Comparison of ENCODE assay signal across 12 cellular contexts in genomic region chr12:94435511-94435927, GRCh38. TPM values are rescaled to one million over a fixed set of nuclear protein-coding genes. Genes with fewer than 3 reads are reported as not detected.
DNase-seq lines count a peak whose midpoint lies in the region; ATAC-seq, FAIRE-seq and TF ChIP-seq lines count a peak whose summit lies in the region.
"Had no signal": no experiment of that assay in that cellular context is flagged by ENCODE, and none has a peak within 500 bp of the region (broad histone marks: within the 10 kb centered on the region; RNA-seq: fewer than 3 reads in every experiment).

No MANE protein-coding gene starts in this region.

- H3K27me3 Mint-ChIP-seq in activated CD4-positive, alpha-beta T cell treated with anti-CD3 and anti-CD28 coated beads, Interleukin-2, amount 10 ng/mL, durations not matched to agents 24 days and 14 days = no peaks in the 10 kb centered on the region
- H3K27me3 Mint-ChIP-seq in activated CD4-positive, alpha-beta memory T cell treated with anti-CD3 and anti-CD28 coated beads for 36 hours = no peaks in the 10 kb centered on the region

- H3K4me1 Mint-ChIP-seq in activated CD4-positive, alpha-beta T cell treated with anti-CD3 and anti-CD28 coated beads, Interleukin-2, amount 10 ng/mL, durations not matched to agents 24 days and 14 days = peaks cover 27% of the 10 kb centered on the region
- peaks cover 15% of the 10 kb centered on the region for H3K4me1 Mint-ChIP-seq in activated CD4-positive, alpha-beta memory T cell treated with anti-CD3 and anti-CD28 coated beads for 36 hours (ENCODE audit: low read depth)

- no peak overlapping the region for H4K91ac ChIP-seq in H1 (replicated peaks; ENCODE audit: insufficient read length, low read length)

- peak overlapping the region; percentile 89 for H3K4me2 ChIP-seq in Loucy (ENCODE audit: low read depth, low read length, poor library complexity, severe bottlenecking)
- H3K4me2 ChIP-seq in H1 (ENCODE audit: insufficient read depth in 1 of 2, low read depth in 2 of 2, low read length in 2 of 2) = no peak overlapping the region
- H3K4me2 ChIP-seq in mammary epithelial cell (ENCODE audit: insufficient read depth, low read depth, low read length) = no peak overlapping the region
- H3K4me2 ChIP-seq: A549 had no signal

- peak; percentile 59 for DNase-seq in activated CD4-positive, alpha-beta T cell treated with anti-CD3 and anti-CD28 coated beads, Interleukin-2, amount 10 ng/mL, durations not matched to agents 24 days and 14 days
- DNase-seq in activated CD4-positive, alpha-beta T cell treated with anti-CD3 and anti-CD28 coated beads for 4 hours = no peak
- DNase-seq in H1 (ENCODE audit: low read depth in 1 of 2, low spot score in 2 of 2) (no peak), sciatic nerve (ENCODE audit: low spot score) (no peak), mammary epithelial cell (no peak)
- DNase-seq in activated CD4-positive, alpha-beta memory T cell treated with anti-CD3 and anti-CD28 coated beads for 36 hours = no peak
- DNase-seq in activated naive CD4-positive, alpha-beta T cell treated with Interleukin-2 at 50 U/mL for 16 hours = no peak
- DNase-seq: kidney glomerular epithelial cell, right lobe of liver had no signal

- H3F3A ChIP-seq in Loucy (ENCODE audit: low read depth) = peaks cover 11% of the 10 kb centered on the region; the same call in 1 of the 2 replicates

- H3K9ac ChIP-seq in Loucy (ENCODE audit: low read depth, low read length, poor library complexity, severe bottlenecking) = peak overlapping the region; percentile 73
- no peak overlapping the region for H3K9ac ChIP-seq in H1 (replicated peaks in 1 of 4; ENCODE audit: extremely low read depth in 1 of 4, low read depth in 3 of 4, low read length in 3 of 4)
- no peak overlapping the region for H3K9ac ChIP-seq in mammary epithelial cell (ENCODE audit: insufficient read depth, low read length)

- peaks cover 14% of the 10 kb centered on the region for H3K9me3 Mint-ChIP-seq in activated CD4-positive, alpha-beta T cell treated with anti-CD3 and anti-CD28 coated beads, Interleukin-2, amount 10 ng/mL, durations not matched to agents 24 days and 14 days
- H3K9me3 Mint-ChIP-seq in activated CD4-positive, alpha-beta memory T cell treated with anti-CD3 and anti-CD28 coated beads for 36 hours = peaks cover 15% of the 10 kb centered on the region

- WGBS in H1 (ENCODE audit: extremely low coverage in 1 of 2, insufficient coverage in 1 of 2, insufficient read length in 1 of 2, insufficient replicate concordance in 2 of 2, low coverage in 1 of 2, low lambda C conversion rate in 2 of 2, missing lambda C conversion rate in 1 of 2), 2 experiments = 79% methylated on average over 5 of the region's 5 CpGs; no CpG with 5 or more reads in 1 of the 2 experiments
- 70% methylated on average over 5 of the region's 5 CpGs for whole genome bisulfite sequencing in mammary epithelial cell (ENCODE audit: low coverage, missing lambda C conversion rate)

- no peak overlapping the region for H2BK15ac ChIP-seq in H1 (ENCODE audit: low read length)

- peak; percentile 22 for ATAC-seq in sciatic nerve
- ATAC-seq: A549, right lobe of liver had no signal

- TF ChIP-seq CTCF in Loucy (conservative IDR thresholded peaks at IDR 0.05; ENCODE audit: low read length) (no peak), H1 (IDR thresholded peaks at IDR 0.05; ENCODE audit: control extremely low read depth in 1 of 3, insufficient read depth in 1 of 3, low read depth in 1 of 3, low read length in 3 of 3) (no peak), mammary epithelial cell (conservative IDR thresholded peaks at IDR 0.05 in 1 of 2, IDR thresholded peaks at IDR 0.05 in 1 of 2; ENCODE audit: extremely low read depth in 1 of 2, insufficient read depth in 1 of 2, low read depth in 1 of 2, low read length in 2 of 2) (no peak)

- H3K36me3 ChIP-seq in Loucy (ENCODE audit: insufficient read depth, low read length) (peaks cover 5% of the 10 kb centered on the region; the same call in 1 of the 2 replicates), H1 (ENCODE audit: control insufficient read depth in 2 of 4, insufficient read depth in 4 of 4, low read length in 3 of 4) (no peaks in the 10 kb centered on the region; a peak in 1 of 8 replicates), mammary epithelial cell (ENCODE audit: insufficient read depth, low read length) (no peaks in the 10 kb centered on the region)
- H3K36me3 ChIP-seq: right lobe of liver had no signal

- FAIRE-seq in H1 (lab: Jason Lieb, UNC) = no peak
- FAIRE-seq: A549, TTC549 had no signal

- no peak overlapping the region for H2BK20ac ChIP-seq in H1 (ENCODE audit: low read length)

- H2BK5ac ChIP-seq in H1 (ENCODE audit: low read depth, low read length) = no peak overlapping the region

- no peaks in the 10 kb centered on the region; the same call in 1 of the 2 replicates for H3K79me1 ChIP-seq in H1 (ENCODE audit: low read depth, low read length)

- CTCF ChIA-PET in H1 (lab: Charles Lee; ENCODE audit: partially characterized antibody) = interaction anchor here (0.6 to 1.8 kb wide), 5 partner anchors 106 to 417 kb away, joined by 3 to 5 read pairs (median 4); no protein-coding TSS in a partner anchor
- CTCF ChIA-PET in activated CD4-positive, alpha-beta memory T cell treated with anti-CD3 and anti-CD28 coated beads for 36 hours (lab: Charles Lee) = no interaction called here
- CTCF ChIA-PET in mammary epithelial cell (lab: Charles Lee; ENCODE audit: low non-redundant PET) = no interaction called here

- H3K4me1 ChIP-seq in Loucy (ENCODE audit: insufficient read depth, low read length, poor library complexity, severe bottlenecking) (peaks cover 27% of the 10 kb centered on the region), H1 (replicated peaks in 1 of 4; ENCODE audit: control insufficient read depth in 3 of 4, insufficient read depth in 4 of 4, low read length in 3 of 4) (peaks cover 0 to 10% (median 4%) of the 10 kb centered on the region in 4 experiments; a peak in 4 of 7 replicates), mammary epithelial cell (ENCODE audit: insufficient read depth, low read length) (no peaks in the 10 kb centered on the region)
- H3K4me1 ChIP-seq: A549 had no signal

- no peak overlapping the region for H3K14ac ChIP-seq in H1 (ENCODE audit: insufficient read length)

- H3K9me2 ChIP-seq in Loucy (replicated peaks; ENCODE audit: low read depth, low read length) = no peaks in the 10 kb centered on the region

- intact Hi-C loops in activated CD4-positive, alpha-beta T cell treated with anti-CD3 and anti-CD28 coated beads, Interleukin-2, amount 10 ng/mL, durations not matched to agents 24 days and 14 days (cut with micrococcal nuclease) = no loop called here
- intact Hi-C loops in sciatic nerve (cut with DNase I) (no loop called here), mammary epithelial cell (cut with micrococcal nuclease) (no loop called here)
- intact Hi-C loops in activated CD4-positive, alpha-beta memory T cell treated with anti-CD3 and anti-CD28 coated beads for 36 hours (cut with micrococcal nuclease) = no loop called here

- H3K27ac ChIP-seq in H1 (ENCODE audit: low read depth, low read length) = no peak overlapping the region
- H3K27ac ChIP-seq in mammary epithelial cell (ENCODE audit: insufficient read depth, low read depth, low read length) = no peak overlapping the region
- H3K27ac ChIP-seq: A549, right lobe of liver had no signal

- H3K9me3 ChIP-seq in Loucy (ENCODE audit: insufficient read depth, low read depth, low read length) (peaks cover 2% of the 10 kb centered on the region; the same call in 1 of the 2 replicates), H1 (ENCODE audit: insufficient read depth in 2 of 2, low read depth in 1 of 2, low read length in 1 of 2) (0 out of 4 replicates have a peak, but pooled peaks cover 0 to 5% of the 10 kb centered on the region in 2 experiments), mammary epithelial cell (replicated peaks; ENCODE audit: insufficient read depth, low read length) (no peaks in the 10 kb centered on the region)
- H3K9me3 ChIP-seq: right lobe of liver had no signal

- no peak overlapping the region for H3K56ac ChIP-seq in H1 (replicated peaks; ENCODE audit: insufficient read length, low read depth, low read length)

- peak overlapping the region; percentile 21; the same call in 1 of the 2 replicates for H2BK12ac ChIP-seq in H1 (ENCODE audit: low read depth, low read length)

- H3K23me2 ChIP-seq in H1 (ENCODE audit: low read depth, low read length) = peaks cover 2% of the 10 kb centered on the region; the same call in 1 of the 2 replicates

- peaks cover 76% of the 10 kb centered on the region for H3K79me2 ChIP-seq in Loucy (ENCODE audit: insufficient read depth, low read length)
- peaks cover 0 to 63% of the 10 kb centered on the region in 2 experiments; a peak in 2 of 4 replicates for H3K79me2 ChIP-seq in H1 (ENCODE audit: control insufficient read depth in 1 of 2, insufficient read depth in 2 of 2, low read length in 2 of 2)
- peaks cover 79% of the 10 kb centered on the region for H3K79me2 ChIP-seq in mammary epithelial cell (ENCODE audit: insufficient read depth, low read length)

- no TSS peak for BruUV-seq in mammary epithelial cell (replicated peaks; lab: Mats Ljungman, UMichigan)

- peak overlapping the region; percentile 10 for H3K4me3 Mint-ChIP-seq in activated CD4-positive, alpha-beta T cell treated with anti-CD3 and anti-CD28 coated beads, Interleukin-2, amount 10 ng/mL, durations not matched to agents 24 days and 14 days
- H3K4me3 Mint-ChIP-seq in activated CD4-positive, alpha-beta memory T cell treated with anti-CD3 and anti-CD28 coated beads for 36 hours = no peak overlapping the region

- no peak overlapping the region for H4K8ac ChIP-seq in H1 (ENCODE audit: extremely low read depth, insufficient read depth, low read length)

- H2AFZ ChIP-seq in Loucy (ENCODE audit: low read length) (peak overlapping the region; percentile 40), H1 (ENCODE audit: low read length) (no peak overlapping the region), mammary epithelial cell (ENCODE audit: low read depth, low read length) (no peak overlapping the region)

- H4K20me1 ChIP-seq in Loucy (ENCODE audit: insufficient read depth, low read length, poor library complexity, severe bottlenecking) = no peaks in the 10 kb centered on the region
- no peaks in the 10 kb centered on the region for H4K20me1 ChIP-seq in H1 (replicated peaks in 1 of 2; ENCODE audit: control insufficient read depth in 1 of 2, insufficient read depth in 2 of 2, low read length in 2 of 2)
- H4K20me1 ChIP-seq in mammary epithelial cell (ENCODE audit: insufficient read depth, low read length) = no peaks in the 10 kb centered on the region

- H4K5ac ChIP-seq in H1 (ENCODE audit: insufficient read length, low read depth, low read length) = no peak overlapping the region

- H3K4me3 ChIP-seq in Loucy (ENCODE audit: low read length, poor library complexity, severe bottlenecking) = peak overlapping the region; percentile 69
- no peak overlapping the region for H3K4me3 ChIP-seq in H1 (ENCODE audit: extremely low read depth in 1 of 4, insufficient read depth in 2 of 4, low read depth in 3 of 4, low read length in 4 of 4)
- H3K4me3 ChIP-seq in mammary epithelial cell (replicated peaks in 1 of 3; ENCODE audit: insufficient read depth in 1 of 3, low read depth in 2 of 3, low read length in 3 of 3) = no peak overlapping the region
- H3K4me3 ChIP-seq: A549, right lobe of liver had no signal

- H2AK5ac ChIP-seq in H1 (ENCODE audit: low read depth, low read length) = no peak overlapping the region

- TF ChIP-seq POLR2A in H1 (IDR thresholded peaks at IDR 0.05; ENCODE audit: control extremely low read depth in 1 of 2, low read depth in 2 of 2, low read length in 2 of 2) = no peak

- H2BK120ac ChIP-seq in H1 (replicated peaks; ENCODE audit: low read depth, low read length) = no peak overlapping the region

- H3K27me3 ChIP-seq in Loucy (ENCODE audit: insufficient read depth, low read length, poor library complexity, severe bottlenecking) (no peaks in the 10 kb centered on the region), H1 (replicated peaks in 1 of 4; ENCODE audit: control insufficient read depth in 3 of 4, extremely low read depth in 1 of 4, insufficient read depth in 3 of 4, low read length in 3 of 4) (no peaks in the 10 kb centered on the region), mammary epithelial cell (ENCODE audit: insufficient read depth, low read length) (no peaks in the 10 kb centered on the region)
- H3K27me3 ChIP-seq: right lobe of liver had no signal

- dilution Hi-C loops in mammary epithelial cell (cut with HindIII; ENCODE audit: low sequenced_read_pairs) = no loop called here

- POLR2A ChIA-PET in H1 (lab: Charles Lee; ENCODE audit: partially characterized antibody) = interaction anchor here (0.8 kb wide), 1 partner anchor 11 kb away, joined by 3 read pairs; no protein-coding TSS in a partner anchor
- POLR2A ChIA-PET in activated CD4-positive, alpha-beta memory T cell treated with anti-CD3 and anti-CD28 coated beads for 36 hours (lab: Charles Lee) = no interaction called here

- peaks cover 33% of the 10 kb centered on the region for H3K36me3 Mint-ChIP-seq in activated CD4-positive, alpha-beta T cell treated with anti-CD3 and anti-CD28 coated beads, Interleukin-2, amount 10 ng/mL, durations not matched to agents 24 days and 14 days (ENCODE audit: low read depth)
- peaks cover 24% of the 10 kb centered on the region for H3K36me3 Mint-ChIP-seq in activated CD4-positive, alpha-beta memory T cell treated with anti-CD3 and anti-CD28 coated beads for 36 hours

- H3K4ac ChIP-seq in H1 (replicated peaks; ENCODE audit: insufficient read length, low read depth, low read length) = no peak overlapping the region

- TF ChIP-seq RAD21 in H1 (IDR thresholded peaks at IDR 0.05 in 1 of 2, conservative IDR thresholded peaks at IDR 0.05 in 1 of 2; ENCODE audit: low read depth in 2 of 2, low read length in 2 of 2) = no peak

- H3K27ac Mint-ChIP-seq in activated CD4-positive, alpha-beta T cell treated with anti-CD3 and anti-CD28 coated beads, Interleukin-2, amount 10 ng/mL, durations not matched to agents 24 days and 14 days = no peak overlapping the region
- H3K27ac Mint-ChIP-seq in activated CD4-positive, alpha-beta memory T cell treated with anti-CD3 and anti-CD28 coated beads for 36 hours = no peak overlapping the region

- TF ChIP-seq EP300 in H1 (IDR thresholded peaks at IDR 0.05; ENCODE audit: borderline replicate concordance in 1 of 2, low read depth in 2 of 2, low read length in 2 of 2) = no peak

- H3K23ac ChIP-seq in H1 (ENCODE audit: insufficient read length) = no peak overlapping the region

- no peak overlapping the region for H3K18ac ChIP-seq in H1 (ENCODE audit: extremely low read depth, low read length)

- in situ Hi-C loops in mammary epithelial cell (cut with MboI; ENCODE audit: low sequenced_read_pairs in 2 of 2) = no loop called here

RNA-seq across cellular contexts. Expression of gene CEP83, which starts 24.1 kb away (rescaled TPM):
- 36.9 and 38.7 TPM in 2 replicates for total RNA-seq in activated CD4-positive, alpha-beta T cell treated with anti-CD3 and anti-CD28 coated beads, Interleukin-2, amount 10 ng/mL, durations not matched to agents 24 days and 14 days
- 25.6 and 25.8 TPM in 2 replicates for total RNA-seq in H1 (2021; fragmentation: NEBNext Ultra II Directional; extraction: Animal tissue kit (Norgen Biotek cat#: 25700))
- polyA plus RNA-seq in H1 (2011; rRNA removed) = 6.0 and 7.9 TPM in 2 replicates
- polyA plus RNA-seq in H1 (2011; cell fraction: cytosol; rRNA removed) = 9.6 TPM
- 28.3 TPM for polyA plus RNA-seq in H1 (2011; cell fraction: nucleus; rRNA removed)
- polyA plus RNA-seq in H1 (2012, experiment 1 of 2) = 9.2 to 19.1 TPM (median 9.8 TPM) in 4 replicates
- 1.5 TPM for polyA plus RNA-seq in H1 (2012, experiment 2 of 2)
- polyA plus RNA-seq in H1 (2013, experiment 1 of 2) = 23.0 TPM
- 20.9 TPM for polyA plus RNA-seq in H1 (2013, experiment 2 of 2)
- polyA minus RNA-seq in H1 (2011; rRNA and poly(A)+ RNA removed) = 13.1 and 14.3 TPM in 2 replicates
- 18.6 TPM for polyA minus RNA-seq in H1 (2011; cell fraction: cytosol; rRNA and poly(A)+ RNA removed)
- polyA minus RNA-seq in H1 (2011; cell fraction: nucleus; rRNA and poly(A)+ RNA removed) = 96.7 TPM
- total RNA-seq in sciatic nerve = 17.6 TPM
- 10 to 100 TPM; 23.4 TPM for total RNA-seq in activated CD4-positive, alpha-beta memory T cell treated with anti-CD3 and anti-CD28 coated beads for 36 hours
- total RNA-seq in mammary epithelial cell = 10 to 100 TPM; 10.0 to 22.8 TPM
- polyA plus RNA-seq in mammary epithelial cell = 5.4 TPM
- 5.4 TPM for polyA minus RNA-seq in mammary epithelial cell
